Comparison of ENCODE assay signal across 15 cellular contexts in the genomic region with DNA sequence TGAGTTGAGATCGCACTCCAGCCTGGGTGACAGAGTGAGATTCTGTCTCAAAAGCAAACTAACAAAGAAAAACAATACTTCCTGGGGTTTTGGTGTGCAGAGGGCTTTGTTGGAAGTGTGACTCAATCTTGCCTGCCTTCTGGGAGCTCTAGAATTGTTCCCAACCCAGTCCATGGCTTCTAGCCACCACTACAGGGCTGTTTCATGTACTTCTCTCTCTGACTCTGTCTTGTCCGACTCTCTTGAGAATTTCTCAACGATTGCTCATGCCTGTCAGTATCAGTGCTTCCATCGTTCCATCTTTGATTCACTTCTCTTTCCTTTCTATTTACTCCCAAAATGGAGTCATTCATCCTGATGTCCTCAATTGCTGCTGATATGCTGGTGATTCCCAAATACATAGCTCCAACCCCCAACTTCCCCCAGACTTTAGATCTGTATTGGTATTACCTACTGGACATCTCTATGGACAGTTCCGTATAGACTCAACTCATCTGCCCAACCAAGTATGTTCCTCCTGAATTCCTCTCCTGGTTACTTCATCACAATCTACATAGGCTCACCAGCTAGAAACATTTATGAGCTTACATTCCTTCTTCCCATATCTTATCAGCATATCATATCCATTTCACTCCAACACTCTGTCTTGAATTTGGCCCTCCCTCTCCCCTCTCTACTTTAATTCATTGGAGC. TPM values are rescaled to one million over a fixed set of nuclear protein-coding genes. Genes with fewer than 3 reads are reported as not detected.
DNase-seq lines count a peak whose midpoint lies in the region; ATAC-seq and TF ChIP-seq lines count a peak whose summit lies in the region.
"Had no signal": no experiment of that assay in that cellular context is flagged by ENCODE, and none has a peak within 500 bp of the region (broad histone marks: within the 10 kb centered on the region; RNA-seq: fewer than 3 reads in every experiment).

No MANE protein-coding gene starts in this region.

- H3K9me3 ChIP-seq in T-helper 17 cell (ENCODE audit: control insufficient read depth, low read length, poor library complexity, severe bottlenecking) = no peaks in the 10 kb centered on the region

- H3K27me3 ChIP-seq in brain microvascular endothelial cell (replicated peaks) = no peaks in the 10 kb centered on the region

- H3K27me3 Mint-ChIP-seq in T-helper 17 cell = no peaks in the 10 kb centered on the region
- H3K27me3 Mint-ChIP-seq: B cell, naive B cell had no signal

- no peak for ATAC-seq in T-helper 17 cell
- ATAC-seq in HG03135 (IDR thresholded peaks at IDR 0.05; ENCODE audit: unreplicated experiment) = no peak

- H3K4me3 Mint-ChIP-seq in T-helper 17 cell = no peak overlapping the region
- H3K4me3 Mint-ChIP-seq: B cell, immature natural killer cell had no signal

- peaks cover 46% of the 10 kb centered on the region for H3K36me3 ChIP-seq in brain microvascular endothelial cell (replicated peaks)

- H3K27ac ChIP-seq in 22Rv1 (peak overlapping the region; percentile 33; the same call in 1 of the 2 replicates), brain microvascular endothelial cell (peak overlapping the region; percentile 91)

- no peak for TF ChIP-seq CTCF in 22Rv1 (IDR thresholded peaks at IDR 0.05)
- no peak for TF ChIP-seq CTCF in brain microvascular endothelial cell (IDR thresholded peaks at IDR 0.05; ENCODE audit: low read depth, low read length, missing control alignments)

- peaks cover 20% of the 10 kb centered on the region for H3K4me1 Mint-ChIP-seq in T-helper 17 cell

- H3K27ac Mint-ChIP-seq in T-helper 17 cell = no peak overlapping the region

- in situ Hi-C loops in brain microvascular endothelial cell (cut with HindIII; ENCODE audit: low pct_ligation_motif_present, low sequenced_read_pairs) = no loop called here

- H3K36me3 Mint-ChIP-seq in T-helper 17 cell (ENCODE audit: low read depth) = peaks cover 3% of the 10 kb centered on the region

- peak; percentile 81 for DNase-seq in GM04504 (ENCODE audit: low read depth)
- peak; percentile 92 for DNase-seq in brain microvascular endothelial cell
- peak; percentile 22 for DNase-seq in kidney tubule cell (ENCODE audit: low spot score)
- no peak for DNase-seq in T-helper 17 cell
- DNase-seq in activated CD4-positive, alpha-beta T cell treated with anti-CD3 and anti-CD28 coated beads, Interleukin-2, amount 50 U/mL, for 48 hours = no peak
- no peak for DNase-seq in DMS153 (lab: John Stamatoyannopoulos, UW)
- DNase-seq: GF-D8; immature natural killer cell; naive B cell; NCI-H2227 treated with DMSO at 0.1 percent for 48 hours; stimulated activated CD4-positive, alpha-beta T cell treated with anti-CD3 and anti-CD28 coated beads, Interleukin-12 subunit alpha, Interleukin-12 subunit beta, amount 100 ng/mL, for 4 hours; T1000 had no signal

- no peak overlapping the region for H3K4me3 ChIP-seq in brain microvascular endothelial cell (ENCODE audit: low read depth, low read length)

RNA-seq across cellular contexts. Expression of a gene that starts 1.8 kb away (rescaled TPM):
- 100 to 1,000 TPM; 120 to 164 TPM for total RNA-seq in T-helper 17 cell

RNA-seq across cellular contexts. Expression of a gene that starts 13.2 kb away (rescaled TPM):
- total RNA-seq in T-helper 17 cell = 100 to 1,000 TPM; 118 to 120 TPM

RNA-seq across cellular contexts. Expression of a gene that starts 17.6 kb away (rescaled TPM):
- total RNA-seq in T-helper 17 cell = 10 to 100 TPM; 31.5 to 42.9 TPM

RNA-seq across cellular contexts. Expression of a gene that starts 37.7 kb away (rescaled TPM):
- 10 to 100 TPM; 49.5 to 53.8 TPM for total RNA-seq in T-helper 17 cell

RNA-seq across cellular contexts. Expression of a gene that starts 56.6 kb away (rescaled TPM):
- total RNA-seq in T-helper 17 cell = not detected

Comparison
In these comparisons a context has a peak if more than half of its experiments do, and no peak if none do; other contexts are left out.
1. DNase-seq: peak in GM04504 (single experiment), brain microvascular endothelial cell (single experiment) and kidney tubule cell (single experiment); none in T-helper 17 cell (0 of 3), activated CD4-positive, alpha-beta T cell treated with anti-CD3 and anti-CD28 coated beads, Interleukin-2, amount 50 U/mL, for 48 hours (0 of 2) and DMS153 (single experiment).